8 cellular contexts compared by ENCODE assay signal in genomic region chr7:28686418-28686800, GRCh38.
A peak's percentile ranks its signal among the peaks of the same experiment; 100 is the strongest.
DNase-seq lines count a peak whose midpoint lies in the region; ATAC-seq and TF ChIP-seq lines count a peak whose summit lies in the region.

No MANE protein-coding gene starts in this region.

- H3K4me3 Mint-ChIP-seq in neural crest cell, result no peak overlapping the region
- no peak overlapping the region for H3K4me3 Mint-ChIP-seq in activated CD8-positive, alpha-beta T cell treated with anti-CD3 and anti-CD28 coated beads, Interleukin-2, amount 10 ng/mL, durations not matched to agents 7 days and 5 days

- no peak for ATAC-seq in activated CD8-positive, alpha-beta T cell treated with anti-CD3 and anti-CD28 coated beads, Interleukin-2, amount 10 ng/mL, durations not matched to agents 7 days and 5 days

- no peak for TF ChIP-seq POLR2A in Peyer's patch (IDR thresholded peaks at IDR 0.05)

- peaks cover 8% of the 10 kb centered on the region for H3K4me1 Mint-ChIP-seq in neural crest cell
- no peaks in the 10 kb centered on the region for H3K4me1 Mint-ChIP-seq in activated CD8-positive, alpha-beta T cell treated with anti-CD3 and anti-CD28 coated beads, Interleukin-2, amount 10 ng/mL, durations not matched to agents 7 days and 5 days (ENCODE audit: low read depth)

- H3K27me3 ChIP-seq in Peyer's patch, result no peaks in the 10 kb centered on the region
- no peaks in the 10 kb centered on the region; the same call in 1 of the 2 replicates for H3K27me3 ChIP-seq in HAP-1 (ENCODE audit: low read depth)

- in situ Hi-C loops in HAP-1 (cut with MboI; ENCODE audit: low sequenced_read_pairs), result no loop called here

- POLR2A ChIA-PET in activated CD8-positive, alpha-beta T cell treated with anti-CD3 and anti-CD28 coated beads, Interleukin-2, amount 10 ng/mL, durations not matched to agents 7 days and 5 days (lab: Charles Lee), result no interaction called here

- H3K27me3 Mint-ChIP-seq in neural crest cell (ENCODE audit: low read depth), result no peaks in the 10 kb centered on the region
- peaks cover 12% of the 10 kb centered on the region for H3K27me3 Mint-ChIP-seq in activated CD8-positive, alpha-beta T cell treated with anti-CD3 and anti-CD28 coated beads, Interleukin-2, amount 10 ng/mL, durations not matched to agents 7 days and 5 days (ENCODE audit: low read depth)

- H3K9me3 ChIP-seq in Peyer's patch (no peaks in the 10 kb centered on the region), HAP-1 (no peaks in the 10 kb centered on the region)

- no peaks in the 10 kb centered on the region for H3K36me3 Mint-ChIP-seq in neural crest cell (ENCODE audit: low read depth)
- no peaks in the 10 kb centered on the region for H3K36me3 Mint-ChIP-seq in activated CD8-positive, alpha-beta T cell treated with anti-CD3 and anti-CD28 coated beads, Interleukin-2, amount 10 ng/mL, durations not matched to agents 7 days and 5 days (ENCODE audit: low read depth)

- H3K4me3 ChIP-seq in Peyer's patch, result peak overlapping the region; percentile 9 to 36 (median 26)
- H3K4me3 ChIP-seq in HAP-1, result no peak overlapping the region

- H3K9me3 Mint-ChIP-seq in neural crest cell, result no peaks in the 10 kb centered on the region
- no peaks in the 10 kb centered on the region for H3K9me3 Mint-ChIP-seq in activated CD8-positive, alpha-beta T cell treated with anti-CD3 and anti-CD28 coated beads, Interleukin-2, amount 10 ng/mL, durations not matched to agents 7 days and 5 days (ENCODE audit: insufficient read depth)

- no peak overlapping the region for H3K27ac Mint-ChIP-seq in neural crest cell (ENCODE audit: unreplicated experiment)
- H3K27ac Mint-ChIP-seq in activated CD8-positive, alpha-beta T cell treated with anti-CD3 and anti-CD28 coated beads, Interleukin-2, amount 10 ng/mL, durations not matched to agents 7 days and 5 days, result no peak overlapping the region

- peak overlapping the region; percentile 32 to 80 (median 50) for H3K27ac ChIP-seq in Peyer's patch

- CTCF ChIA-PET in activated CD8-positive, alpha-beta T cell treated with anti-CD3 and anti-CD28 coated beads, Interleukin-2, amount 10 ng/mL, durations not matched to agents 7 days and 5 days (lab: Charles Lee), result no interaction called here

- TF ChIP-seq CTCF in Peyer's patch (IDR thresholded peaks at IDR 0.05), result no peak
- no peak for TF ChIP-seq CTCF in neural crest cell (conservative IDR thresholded peaks at IDR 0.05)

- H3K36me3 ChIP-seq in Peyer's patch (no peaks in the 10 kb centered on the region), HAP-1 (replicated peaks) (no peaks in the 10 kb centered on the region)

- DNase-seq in DMS 273 treated with DMSO at 0.1 percent for 48 hours (lab: John Stamatoyannopoulos, UW) (peak; percentile 86), Peyer's patch (no peak), fibroblast of gingiva (ENCODE audit: low read depth) (peak; percentile 35), neural crest cell (ENCODE audit: low read depth, low spot score) (peak; percentile 29), germinal center (ENCODE audit: low spot score) (no peak), HAP-1 (ENCODE audit: low spot score in 2 of 2) (no peak)
- no peak for DNase-seq in stimulated activated naive CD4-positive, alpha-beta T cell treated with Interleukin-2 at 50 U/mL for 16 hours (lab: John Stamatoyannopoulos, UW)
- DNase-seq in activated CD8-positive, alpha-beta T cell treated with anti-CD3 and anti-CD28 coated beads, Interleukin-2, amount 10 ng/mL, durations not matched to agents 7 days and 5 days, result no peak

- H3K4me1 ChIP-seq in Peyer's patch (no peaks in the 10 kb centered on the region), HAP-1 (peaks cover 3% of the 10 kb centered on the region; the same call in 1 of the 2 replicates)

Comparison
In these comparisons a context has a peak if more than half of its experiments do, and no peak if none do; other contexts are left out.
1. DNase-seq: peak in DMS 273 treated with DMSO at 0.1 percent for 48 hours (single experiment), fibroblast of gingiva (single experiment) and neural crest cell (single experiment); none in Peyer's patch (0 of 3), germinal center (single experiment), stimulated activated naive CD4-positive, alpha-beta T cell treated with Interleukin-2 at 50 U/mL for 16 hours (single experiment), HAP-1 (0 of 2) and activated CD8-positive, alpha-beta T cell treated with anti-CD3 and anti-CD28 coated beads, Interleukin-2, amount 10 ng/mL, durations not matched to agents 7 days and 5 days (single experiment).